14 cellular contexts compared by ENCODE assay signal in genomic region chr4:47465008-47465407, GRCh38. TPM values are rescaled to one million over a fixed set of nuclear protein-coding genes. Genes with fewer than 3 reads are reported as not detected.
DNase-seq lines count a peak whose midpoint lies in the region; ATAC-seq and TF ChIP-seq lines count a peak whose summit lies in the region.
"Had no signal": no experiment of that assay in that cellular context is flagged by ENCODE, and none has a peak within 500 bp of the region (broad histone marks: within the 10 kb centered on the region; RNA-seq: fewer than 3 reads in every experiment).

No MANE protein-coding gene starts in this region.

- CTCF ChIA-PET in CD4-positive, alpha-beta T cell (lab: Charles Lee), result no interaction called here

- TF ChIP-seq CTCF in CD4-positive, alpha-beta T cell (IDR thresholded peaks at IDR 0.05), result no peak

- peak; percentile 23 for ATAC-seq in GM19397 (IDR thresholded peaks at IDR 0.05; ENCODE audit: unreplicated experiment)
- ATAC-seq in HG03175 (IDR thresholded peaks at IDR 0.05; ENCODE audit: unreplicated experiment), result peak; percentile 33
- ATAC-seq in CD4-positive, alpha-beta T cell (ENCODE audit: poor library complexity), result no peak
- ATAC-seq: activated naive CD8-positive, alpha-beta T cell treated with anti-CD3 and anti-CD28 coated beads, Interleukin-2, amount 50 U/mL, for 24 hours; effector memory CD8-positive, alpha-beta T cell; Panc1 had no signal

- POLR2A ChIA-PET in CD4-positive, alpha-beta T cell (lab: Charles Lee), result interaction anchor here (0.9 kb wide), 1 partner anchor 19 kb away, joined by 3 read pairs; no protein-coding TSS in a partner anchor

- peaks cover 35% of the 10 kb centered on the region for H3K4me1 Mint-ChIP-seq in CD4-positive, alpha-beta T cell (ENCODE audit: low read depth)

- no peak overlapping the region for H3K27ac ChIP-seq in CD4-positive, alpha-beta T cell (ENCODE audit: low read depth, low read length)

- H3K36me3 Mint-ChIP-seq in CD4-positive, alpha-beta T cell (ENCODE audit: low read depth), result peaks cover 12% of the 10 kb centered on the region

- no peaks in the 10 kb centered on the region for H3K9me3 ChIP-seq in CD4-positive, alpha-beta T cell (ENCODE audit: control insufficient read depth, low read length)

- H3K4me3 Mint-ChIP-seq in CD4-positive, alpha-beta T cell, result no peak overlapping the region
- H3K4me3 Mint-ChIP-seq: activated naive CD8-positive, alpha-beta T cell treated with anti-CD3 and anti-CD28 coated beads, Interleukin-2, amount 50 U/mL, for 24 hours; effector memory CD8-positive, alpha-beta T cell had no signal

- intact Hi-C loops in CD4-positive, alpha-beta T cell (cut with DNase I, micrococcal nuclease), result loop anchor here in 1 of 2 experiments (2.0 to 10.0 kb wide), 3 partner anchors 16 to 870 kb away; partner anchors contain the start of genes CNGA1 and NIPAL1

- peaks cover 3% of the 10 kb centered on the region for H3K27me3 ChIP-seq in CD4-positive, alpha-beta T cell (ENCODE audit: control insufficient read depth, insufficient read depth, low read length)

- H3K9me3 Mint-ChIP-seq in CD4-positive, alpha-beta T cell, result no peaks in the 10 kb centered on the region
- H3K9me3 Mint-ChIP-seq: activated naive CD8-positive, alpha-beta T cell treated with anti-CD3 and anti-CD28 coated beads, Interleukin-2, amount 50 U/mL, for 24 hours; effector memory CD8-positive, alpha-beta T cell had no signal

- peaks cover 6% of the 10 kb centered on the region for H3K27me3 Mint-ChIP-seq in CD4-positive, alpha-beta T cell

- H3K27ac Mint-ChIP-seq in CD4-positive, alpha-beta T cell, result no peak overlapping the region
- H3K27ac Mint-ChIP-seq: activated naive CD8-positive, alpha-beta T cell treated with anti-CD3 and anti-CD28 coated beads, Interleukin-2, amount 50 U/mL, for 24 hours; effector memory CD8-positive, alpha-beta T cell had no signal

- DNase-seq in GF-D8 (lab: John Stamatoyannopoulos, UW), result peak; percentile 83
- DNase-seq in OCI-M1 (lab: John Stamatoyannopoulos, UW), result peak; percentile 55
- DNase-seq in HuH-7 (ENCODE audit: low spot score), result no peak
- DNase-seq in T1000 (lab: John Stamatoyannopoulos, UW), result no peak
- no peak for DNase-seq in KG1 (lab: John Stamatoyannopoulos, UW)
- DNase-seq in CD4-positive, alpha-beta T cell, result no peak
- DNase-seq: activated CD4-positive, alpha-beta T cell treated with anti-CD3 and anti-CD28 coated beads for 4 hours; activated naive CD8-positive, alpha-beta T cell treated with anti-CD3 and anti-CD28 coated beads, Interleukin-2, amount 50 U/mL, for 24 hours; effector memory CD8-positive, alpha-beta T cell; NCI-H1436 treated with DMSO at 0.1 percent for 48 hours; stimulated activated CD4-positive, alpha-beta T cell treated with anti-CD3 and anti-CD28 coated beads, Interleukin-4, amount 100 ng/mL, for 1 hour had no signal

RNA-seq across cellular contexts. Expression of gene COMMD8, which starts 1.5 kb away (rescaled TPM):
- total RNA-seq in CD4-positive, alpha-beta T cell, result 1 to 10 TPM; 4.4 to 5.4 TPM

RNA-seq across cellular contexts. Expression of gene ATP10D, which starts 20.1 kb away (rescaled TPM):
- total RNA-seq in CD4-positive, alpha-beta T cell, result 1 to 10 TPM; 1.1 to 1.7 TPM

Comparison
In these comparisons a context has a peak if more than half of its experiments do, and no peak if none do; other contexts are left out.
1. DNase-seq: peak in GF-D8 (single experiment) and OCI-M1 (single experiment); none in HuH-7 (single experiment), T1000 (single experiment), KG1 (single experiment) and CD4-positive, alpha-beta T cell (0 of 10).